ENCODE assay signal across 1 cellular context in the genomic region with DNA sequence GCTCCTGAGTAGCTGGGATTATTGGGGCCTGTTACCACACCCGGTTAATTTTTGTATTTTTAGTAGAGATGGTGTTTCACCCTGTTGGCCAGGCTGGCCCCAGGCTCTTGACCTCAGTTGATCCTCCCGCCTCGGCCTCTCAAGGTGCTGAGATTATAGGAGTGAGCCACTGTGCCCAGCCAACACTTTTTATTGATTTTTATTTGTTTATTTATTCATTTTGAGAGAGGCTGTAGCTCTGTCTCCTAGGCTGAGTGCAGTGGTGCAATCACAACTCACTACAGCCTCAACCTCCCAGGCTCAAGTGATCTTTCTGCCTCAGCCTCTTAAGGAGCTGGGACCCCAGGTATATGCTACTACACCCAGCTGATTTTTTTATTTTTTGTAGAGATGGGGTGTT.
TF ChIP-seq lines count a peak whose summit lies in the region.

No MANE protein-coding gene starts in this region.

TF ChIP-seq in GM23338, 12 proteins besides CTCF, POLR2A, EP300 and RAD21 (continued from another document):
- TF ChIP-seq, protein P1, sequence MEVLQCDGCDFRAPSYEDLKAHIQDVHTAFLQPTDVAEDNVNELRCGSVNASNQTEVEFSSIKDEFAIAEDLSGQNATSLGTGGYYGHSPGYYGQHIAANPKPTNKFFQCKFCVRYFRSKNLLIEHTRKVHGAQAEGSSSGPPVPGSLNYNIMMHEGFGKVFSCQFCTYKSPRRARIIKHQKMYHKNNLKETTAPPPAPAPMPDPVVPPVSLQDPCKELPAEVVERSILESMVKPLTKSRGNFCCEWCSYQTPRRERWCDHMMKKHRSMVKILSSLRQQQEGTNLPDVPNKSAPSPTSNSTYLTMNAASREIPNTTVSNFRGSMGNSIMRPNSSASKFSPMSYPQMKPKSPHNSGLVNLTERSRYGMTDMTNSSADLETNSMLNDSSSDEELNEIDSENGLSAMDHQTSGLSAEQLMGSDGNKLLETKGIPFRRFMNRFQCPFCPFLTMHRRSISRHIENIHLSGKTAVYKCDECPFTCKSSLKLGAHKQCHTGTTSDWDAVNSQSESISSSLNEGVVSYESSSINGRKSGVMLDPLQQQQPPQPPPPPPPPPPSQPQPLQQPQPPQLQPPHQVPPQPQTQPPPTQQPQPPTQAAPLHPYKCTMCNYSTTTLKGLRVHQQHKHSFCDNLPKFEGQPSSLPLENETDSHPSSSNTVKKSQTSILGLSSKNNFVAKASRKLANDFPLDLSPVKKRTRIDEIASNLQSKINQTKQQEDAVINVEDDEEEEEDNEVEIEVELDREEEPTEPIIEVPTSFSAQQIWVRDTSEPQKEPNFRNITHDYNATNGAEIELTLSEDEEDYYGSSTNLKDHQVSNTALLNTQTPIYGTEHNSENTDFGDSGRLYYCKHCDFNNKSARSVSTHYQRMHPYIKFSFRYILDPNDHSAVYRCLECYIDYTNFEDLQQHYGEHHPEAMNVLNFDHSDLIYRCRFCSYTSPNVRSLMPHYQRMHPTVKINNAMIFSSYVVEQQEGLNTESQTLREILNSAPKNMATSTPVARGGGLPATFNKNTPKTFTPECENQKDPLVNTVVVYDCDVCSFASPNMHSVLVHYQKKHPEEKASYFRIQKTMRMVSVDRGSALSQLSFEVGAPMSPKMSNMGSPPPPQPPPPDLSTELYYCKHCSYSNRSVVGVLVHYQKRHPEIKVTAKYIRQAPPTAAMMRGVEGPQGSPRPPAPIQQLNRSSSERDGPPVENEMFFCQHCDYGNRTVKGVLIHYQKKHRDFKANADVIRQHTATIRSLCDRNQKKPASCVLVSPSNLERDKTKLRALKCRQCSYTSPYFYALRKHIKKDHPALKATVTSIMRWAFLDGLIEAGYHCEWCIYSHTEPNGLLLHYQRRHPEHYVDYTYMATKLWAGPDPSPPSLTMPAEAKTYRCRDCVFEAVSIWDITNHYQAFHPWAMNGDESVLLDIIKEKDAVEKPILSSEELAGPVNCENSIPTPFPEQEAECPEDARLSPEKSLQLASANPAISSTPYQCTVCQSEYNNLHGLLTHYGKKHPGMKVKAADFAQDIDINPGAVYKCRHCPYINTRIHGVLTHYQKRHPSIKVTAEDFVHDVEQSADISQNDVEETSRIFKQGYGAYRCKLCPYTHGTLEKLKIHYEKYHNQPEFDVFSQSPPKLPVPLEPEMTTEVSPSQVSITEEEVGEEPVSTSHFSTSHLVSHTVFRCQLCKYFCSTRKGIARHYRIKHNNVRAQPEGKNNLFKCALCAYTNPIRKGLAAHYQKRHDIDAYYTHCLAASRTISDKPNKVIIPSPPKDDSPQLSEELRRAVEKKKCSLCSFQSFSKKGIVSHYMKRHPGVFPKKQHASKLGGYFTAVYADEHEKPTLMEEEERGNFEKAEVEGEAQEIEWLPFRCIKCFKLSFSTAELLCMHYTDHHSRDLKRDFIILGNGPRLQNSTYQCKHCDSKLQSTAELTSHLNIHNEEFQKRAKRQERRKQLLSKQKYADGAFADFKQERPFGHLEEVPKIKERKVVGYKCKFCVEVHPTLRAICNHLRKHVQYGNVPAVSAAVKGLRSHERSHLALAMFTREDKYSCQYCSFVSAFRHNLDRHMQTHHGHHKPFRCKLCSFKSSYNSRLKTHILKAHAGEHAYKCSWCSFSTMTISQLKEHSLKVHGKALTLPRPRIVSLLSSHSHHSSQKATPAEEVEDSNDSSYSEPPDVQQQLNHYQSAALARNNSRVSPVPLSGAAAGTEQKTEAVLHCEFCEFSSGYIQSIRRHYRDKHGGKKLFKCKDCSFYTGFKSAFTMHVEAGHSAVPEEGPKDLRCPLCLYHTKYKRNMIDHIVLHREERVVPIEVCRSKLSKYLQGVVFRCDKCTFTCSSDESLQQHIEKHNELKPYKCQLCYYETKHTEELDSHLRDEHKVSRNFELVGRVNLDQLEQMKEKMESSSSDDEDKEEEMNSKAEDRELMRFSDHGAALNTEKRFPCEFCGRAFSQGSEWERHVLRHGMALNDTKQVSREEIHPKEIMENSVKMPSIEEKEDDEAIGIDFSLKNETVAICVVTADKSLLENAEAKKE (CRISPR knock-in tag; IDR thresholded peaks at IDR 0.05), result no peak
- no peak for TF ChIP-seq POLR2AphosphoS5 (IDR thresholded peaks at IDR 0.05; ENCODE audit: low read depth)
- TF ChIP-seq EZH2 (IDR thresholded peaks at IDR 0.05; ENCODE audit: low read depth, unreplicated experiment), result no peak
- no peak for TF ChIP-seq ZNF331 (CRISPR knock-in tag; IDR thresholded peaks at IDR 0.05; ENCODE audit: low read depth)
- no peak for TF ChIP-seq CREB1 (CRISPR knock-in tag; IDR thresholded peaks at IDR 0.05; ENCODE audit: low read depth)
